1 cellular context compared by ENCODE assay signal in the genomic region with DNA sequence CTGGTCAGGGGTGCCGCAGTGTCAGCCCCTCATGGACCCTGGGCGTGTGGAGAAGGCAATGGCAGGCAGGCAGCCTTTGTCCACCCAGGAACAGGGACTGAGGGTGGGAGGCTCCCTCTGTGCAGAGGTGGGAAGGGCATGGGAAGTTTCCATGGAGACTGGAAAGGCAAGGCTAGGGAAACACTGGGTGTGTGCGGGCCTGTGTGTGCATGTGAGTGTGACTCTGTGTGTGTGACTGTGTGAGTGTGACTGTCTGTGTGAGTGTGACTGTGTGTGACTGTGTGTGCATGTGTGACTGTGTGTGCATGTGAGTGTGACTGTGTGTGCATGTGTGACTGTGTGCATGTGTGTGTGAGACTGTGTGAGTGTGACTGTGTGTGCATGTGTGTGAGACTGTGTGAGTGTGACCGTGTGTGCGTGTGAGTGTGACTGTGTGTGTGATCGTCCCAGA.
A peak's percentile ranks its signal among the peaks of the same experiment; 100 is the strongest.
TF ChIP-seq lines count a peak whose summit lies in the region.

No MANE protein-coding gene starts in this region.

TF ChIP-seq in GM12878, 131 proteins besides CTCF, POLR2A, EP300 and RAD21:
- TF ChIP-seq, protein P1, sequence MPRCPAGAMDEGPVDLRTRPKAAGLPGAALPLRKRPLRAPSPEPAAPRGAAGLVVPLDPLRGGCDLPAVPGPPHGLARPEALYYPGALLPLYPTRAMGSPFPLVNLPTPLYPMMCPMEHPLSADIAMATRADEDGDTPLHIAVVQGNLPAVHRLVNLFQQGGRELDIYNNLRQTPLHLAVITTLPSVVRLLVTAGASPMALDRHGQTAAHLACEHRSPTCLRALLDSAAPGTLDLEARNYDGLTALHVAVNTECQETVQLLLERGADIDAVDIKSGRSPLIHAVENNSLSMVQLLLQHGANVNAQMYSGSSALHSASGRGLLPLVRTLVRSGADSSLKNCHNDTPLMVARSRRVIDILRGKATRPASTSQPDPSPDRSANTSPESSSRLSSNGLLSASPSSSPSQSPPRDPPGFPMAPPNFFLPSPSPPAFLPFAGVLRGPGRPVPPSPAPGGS (IDR thresholded peaks at IDR 0.05; ENCODE audit: borderline replicate concordance, insufficient read depth, low read depth, low read length, poor library complexity, severe bottlenecking): peak; percentile 99
- no peak for TF ChIP-seq SMC3 (IDR thresholded peaks at IDR 0.05; ENCODE audit: borderline replicate concordance, low read length)
- TF ChIP-seq, protein P2, sequence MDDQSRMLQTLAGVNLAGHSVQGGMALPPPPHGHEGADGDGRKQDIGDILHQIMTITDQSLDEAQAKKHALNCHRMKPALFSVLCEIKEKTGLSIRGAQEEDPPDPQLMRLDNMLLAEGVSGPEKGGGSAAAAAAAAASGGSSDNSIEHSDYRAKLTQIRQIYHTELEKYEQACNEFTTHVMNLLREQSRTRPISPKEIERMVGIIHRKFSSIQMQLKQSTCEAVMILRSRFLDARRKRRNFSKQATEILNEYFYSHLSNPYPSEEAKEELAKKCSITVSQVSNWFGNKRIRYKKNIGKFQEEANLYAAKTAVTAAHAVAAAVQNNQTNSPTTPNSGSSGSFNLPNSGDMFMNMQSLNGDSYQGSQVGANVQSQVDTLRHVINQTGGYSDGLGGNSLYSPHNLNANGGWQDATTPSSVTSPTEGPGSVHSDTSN (IDR thresholded peaks at IDR 0.05; ENCODE audit: insufficient replicate concordance, low read depth, low read length): peak; percentile 65
- TF ChIP-seq, protein P3, sequence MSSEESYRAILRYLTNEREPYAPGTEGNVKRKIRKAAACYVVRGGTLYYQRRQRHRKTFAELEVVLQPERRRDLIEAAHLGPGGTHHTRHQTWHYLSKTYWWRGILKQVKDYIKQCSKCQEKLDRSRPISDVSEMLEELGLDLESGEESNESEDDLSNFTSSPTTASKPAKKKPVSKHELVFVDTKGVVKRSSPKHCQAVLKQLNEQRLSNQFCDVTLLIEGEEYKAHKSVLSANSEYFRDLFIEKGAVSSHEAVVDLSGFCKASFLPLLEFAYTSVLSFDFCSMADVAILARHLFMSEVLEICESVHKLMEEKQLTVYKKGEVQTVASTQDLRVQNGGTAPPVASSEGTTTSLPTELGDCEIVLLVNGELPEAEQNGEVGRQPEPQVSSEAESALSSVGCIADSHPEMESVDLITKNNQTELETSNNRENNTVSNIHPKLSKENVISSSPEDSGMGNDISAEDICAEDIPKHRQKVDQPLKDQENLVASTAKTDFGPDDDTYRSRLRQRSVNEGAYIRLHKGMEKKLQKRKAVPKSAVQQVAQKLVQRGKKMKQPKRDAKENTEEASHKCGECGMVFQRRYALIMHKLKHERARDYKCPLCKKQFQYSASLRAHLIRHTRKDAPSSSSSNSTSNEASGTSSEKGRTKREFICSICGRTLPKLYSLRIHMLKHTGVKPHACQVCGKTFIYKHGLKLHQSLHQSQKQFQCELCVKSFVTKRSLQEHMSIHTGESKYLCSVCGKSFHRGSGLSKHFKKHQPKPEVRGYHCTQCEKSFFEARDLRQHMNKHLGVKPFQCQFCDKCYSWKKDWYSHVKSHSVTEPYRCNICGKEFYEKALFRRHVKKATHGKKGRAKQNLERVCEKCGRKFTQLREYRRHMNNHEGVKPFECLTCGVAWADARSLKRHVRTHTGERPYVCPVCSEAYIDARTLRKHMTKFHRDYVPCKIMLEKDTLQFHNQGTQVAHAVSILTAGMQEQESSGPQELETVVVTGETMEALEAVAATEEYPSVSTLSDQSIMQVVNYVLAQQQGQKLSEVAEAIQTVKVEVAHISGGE (CRISPR knock-in tag; IDR thresholded peaks at IDR 0.05): no peak
- TF ChIP-seq TCF3 (IDR thresholded peaks at IDR 0.05; ENCODE audit: borderline replicate concordance, insufficient read depth, low read depth, low read length): 0 out of 2 replicates have a peak, but pooled peaks have one; percentile 50
- TF ChIP-seq, protein P4, sequence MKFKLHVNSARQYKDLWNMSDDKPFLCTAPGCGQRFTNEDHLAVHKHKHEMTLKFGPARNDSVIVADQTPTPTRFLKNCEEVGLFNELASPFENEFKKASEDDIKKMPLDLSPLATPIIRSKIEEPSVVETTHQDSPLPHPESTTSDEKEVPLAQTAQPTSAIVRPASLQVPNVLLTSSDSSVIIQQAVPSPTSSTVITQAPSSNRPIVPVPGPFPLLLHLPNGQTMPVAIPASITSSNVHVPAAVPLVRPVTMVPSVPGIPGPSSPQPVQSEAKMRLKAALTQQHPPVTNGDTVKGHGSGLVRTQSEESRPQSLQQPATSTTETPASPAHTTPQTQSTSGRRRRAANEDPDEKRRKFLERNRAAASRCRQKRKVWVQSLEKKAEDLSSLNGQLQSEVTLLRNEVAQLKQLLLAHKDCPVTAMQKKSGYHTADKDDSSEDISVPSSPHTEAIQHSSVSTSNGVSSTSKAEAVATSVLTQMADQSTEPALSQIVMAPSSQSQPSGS (IDR thresholded peaks at IDR 0.05; ENCODE audit: low read length): no peak
- 0 out of 2 replicates have a peak, but pooled peaks have one; percentile 25 for TF ChIP-seq NFIC (IDR thresholded peaks at IDR 0.05; ENCODE audit: low read depth, low read length)
